Comparison of ENCODE assay signal across 28 cellular contexts in the genomic region with DNA sequence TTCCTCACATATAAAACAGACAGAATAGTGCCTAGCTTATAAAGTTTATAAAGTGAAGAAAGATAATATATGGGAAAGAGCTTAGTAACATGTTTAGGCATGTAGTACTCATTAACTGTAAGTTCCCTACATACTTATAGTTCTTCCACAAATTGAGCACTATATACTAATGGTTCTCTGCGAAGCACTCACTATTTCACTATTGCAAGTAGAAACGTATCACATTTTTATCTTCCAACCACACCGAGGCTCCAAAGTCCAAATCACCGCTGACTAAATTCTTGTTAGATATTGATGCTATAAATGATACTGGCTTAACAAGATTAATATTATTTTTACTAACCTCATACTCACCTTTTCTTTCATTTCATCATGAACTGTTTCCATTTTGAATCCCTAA.
DNase-seq lines count a peak whose midpoint lies in the region; ATAC-seq, FAIRE-seq and TF ChIP-seq lines count a peak whose summit lies in the region.
"Had no signal": no experiment of that assay in that cellular context is flagged by ENCODE, and none has a peak within 500 bp of the region (broad histone marks: within the 10 kb centered on the region; RNA-seq: fewer than 3 reads in every experiment).

No MANE protein-coding gene starts in this region.

- H3K27ac Mint-ChIP-seq in memory B cell, result peak overlapping the region; percentile 56
- H3K27ac Mint-ChIP-seq: activated CD4-positive, alpha-beta T cell treated with anti-CD3 and anti-CD28 coated beads, Interleukin-2, amount 10 ng/mL, durations not matched to agents 7 days and 5 days; activated naive CD4-positive, alpha-beta T cell treated with anti-CD3 and anti-CD28 coated beads, Interleukin-2, amount 10 ng/mL, durations not matched to agents 7 days and 5 days; activated T-helper 1 cell treated with anti-CD3 and anti-CD28 coated beads, Interleukin-12 subunit alpha, Interleukin-12 subunit beta, Interleukin-2, Interleukin-4 antibody, amounts not matched to agents 30 ng/mL and 10 ng/mL and 1 ng/mL, durations not matched to agents 14 hours and 24 hours and 36 hours; B cell; neural progenitor cell had no signal

- H3K36me3 Mint-ChIP-seq in memory B cell, result peaks cover 1% of the 10 kb centered on the region
- H3K36me3 Mint-ChIP-seq: activated naive CD4-positive, alpha-beta T cell treated with anti-CD3 and anti-CD28 coated beads, Interleukin-2, amount 10 ng/mL, durations not matched to agents 7 days and 5 days had no signal

- no peaks in the 10 kb centered on the region for H3K9me3 Mint-ChIP-seq in memory B cell
- H3K9me3 Mint-ChIP-seq: activated CD4-positive, alpha-beta T cell treated with anti-CD3 and anti-CD28 coated beads, Interleukin-2, amount 10 ng/mL, durations not matched to agents 7 days and 5 days; activated naive CD4-positive, alpha-beta T cell treated with anti-CD3 and anti-CD28 coated beads, Interleukin-2, amount 10 ng/mL, durations not matched to agents 7 days and 5 days; activated T-helper 1 cell treated with anti-CD3 and anti-CD28 coated beads, Interleukin-12 subunit alpha, Interleukin-12 subunit beta, Interleukin-2, Interleukin-4 antibody, amounts not matched to agents 30 ng/mL and 10 ng/mL and 1 ng/mL, durations not matched to agents 14 hours and 24 hours and 36 hours; neural progenitor cell had no signal

- WGBS in mammary epithelial cell (ENCODE audit: low coverage, missing lambda C conversion rate), result 78% methylated on average over 4 of the region's 4 CpGs

- H3K4me3 ChIP-seq in left ventricle myocardium inferior (no peak overlapping the region), mammary epithelial cell (replicated peaks in 1 of 3; ENCODE audit: insufficient read depth in 1 of 3, low read depth in 2 of 3, low read length in 3 of 3) (no peak overlapping the region)
- H3K4me3 ChIP-seq: neural progenitor cell, upper lobe of left lung had no signal

- FAIRE-seq in frontal cortex (lab: Jason Lieb, UNC), result no peak
- FAIRE-seq: A204.1, H1 had no signal

- peaks cover 45% of the 10 kb centered on the region for H3K4me1 Mint-ChIP-seq in memory B cell

- H2AFZ ChIP-seq in mammary epithelial cell (ENCODE audit: low read depth, low read length), result no peak overlapping the region
- H2AFZ ChIP-seq: neural progenitor cell had no signal

- BruUV-seq in mammary epithelial cell (replicated peaks; lab: Mats Ljungman, UMichigan), result no TSS peak

- TF ChIP-seq CTCF in left ventricle myocardium inferior (IDR thresholded peaks at IDR 0.05; ENCODE audit: borderline replicate concordance), result no peak
- TF ChIP-seq CTCF in mammary epithelial cell (conservative IDR thresholded peaks at IDR 0.05 in 1 of 2, IDR thresholded peaks at IDR 0.05 in 1 of 2; ENCODE audit: extremely low read depth in 1 of 2, insufficient read depth in 1 of 2, low read depth in 1 of 2, low read length in 2 of 2), result no peak

- H3K27ac ChIP-seq in left ventricle myocardium inferior (replicated peaks) (peak overlapping the region; percentile 3), mammary epithelial cell (ENCODE audit: insufficient read depth, low read depth, low read length) (no peak overlapping the region)
- H3K27ac ChIP-seq: upper lobe of left lung, WERI-Rb-1 had no signal

- H3K27me3 ChIP-seq in left ventricle myocardium inferior (ENCODE audit: low read depth), result no peaks in the 10 kb centered on the region
- H3K27me3 ChIP-seq in mammary epithelial cell (ENCODE audit: insufficient read depth, low read length), result no peaks in the 10 kb centered on the region
- H3K27me3 ChIP-seq: neural progenitor cell, upper lobe of left lung had no signal

- H3K36me3 ChIP-seq in left ventricle myocardium inferior (no peaks in the 10 kb centered on the region), mammary epithelial cell (ENCODE audit: insufficient read depth, low read length) (no peaks in the 10 kb centered on the region)
- H3K36me3 ChIP-seq: neural progenitor cell, upper lobe of left lung, WERI-Rb-1 had no signal

- peaks cover 54% of the 10 kb centered on the region for H3K4me1 ChIP-seq in left ventricle myocardium inferior
- H3K4me1 ChIP-seq in mammary epithelial cell (ENCODE audit: insufficient read depth, low read length), result peaks cover 18% of the 10 kb centered on the region
- H3K4me1 ChIP-seq: neural progenitor cell had no signal

- peaks cover 72% of the 10 kb centered on the region for H3K79me2 ChIP-seq in mammary epithelial cell (ENCODE audit: insufficient read depth, low read length)

- ATAC-seq in Right ventricle myocardium inferior, result no peak
- no peak for ATAC-seq in memory B cell (ENCODE audit: low read depth)
- ATAC-seq in GM19395 (IDR thresholded peaks at IDR 0.05; ENCODE audit: unreplicated experiment), result no peak

- no peak overlapping the region for H3K9ac ChIP-seq in mammary epithelial cell (ENCODE audit: insufficient read depth, low read length)
- H3K9ac ChIP-seq: neural progenitor cell had no signal

- intact Hi-C loops in left ventricle myocardium inferior (cut with micrococcal nuclease), result no loop called here
- intact Hi-C loops in Right ventricle myocardium inferior (cut with DNase I), result no loop called here
- intact Hi-C loops in mammary epithelial cell (cut with micrococcal nuclease), result loop anchor here (5.0 kb wide), 1 partner anchor 42 kb away; no protein-coding TSS in a partner anchor

- no peaks in the 10 kb centered on the region for H4K20me1 ChIP-seq in mammary epithelial cell (ENCODE audit: insufficient read depth, low read length)

- peak overlapping the region; percentile 45 for H3K4me2 ChIP-seq in mammary epithelial cell (ENCODE audit: insufficient read depth, low read depth, low read length)
- H3K4me2 ChIP-seq: neural progenitor cell had no signal

- dilution Hi-C loops in mammary epithelial cell (cut with HindIII; ENCODE audit: low sequenced_read_pairs), result no loop called here

- H3K27me3 Mint-ChIP-seq in memory B cell, result no peaks in the 10 kb centered on the region
- H3K27me3 Mint-ChIP-seq: activated CD4-positive, alpha-beta T cell treated with anti-CD3 and anti-CD28 coated beads, Interleukin-2, amount 10 ng/mL, durations not matched to agents 7 days and 5 days; activated naive CD4-positive, alpha-beta T cell treated with anti-CD3 and anti-CD28 coated beads, Interleukin-2, amount 10 ng/mL, durations not matched to agents 7 days and 5 days; B cell; progenitor cell of endocrine pancreas had no signal

- no peak overlapping the region for H3K4me3 Mint-ChIP-seq in memory B cell
- H3K4me3 Mint-ChIP-seq: activated CD4-positive, alpha-beta T cell treated with anti-CD3 and anti-CD28 coated beads, Interleukin-2, amount 10 ng/mL, durations not matched to agents 7 days and 5 days; activated naive CD4-positive, alpha-beta T cell treated with anti-CD3 and anti-CD28 coated beads, Interleukin-2, amount 10 ng/mL, durations not matched to agents 7 days and 5 days; activated T-helper 1 cell treated with anti-CD3 and anti-CD28 coated beads, Interleukin-12 subunit alpha, Interleukin-12 subunit beta, Interleukin-2, Interleukin-4 antibody, amounts not matched to agents 30 ng/mL and 10 ng/mL and 1 ng/mL, durations not matched to agents 14 hours and 24 hours and 36 hours; B cell; neural progenitor cell had no signal

- no peak for DNase-seq in left ventricle myocardium inferior
- no peak for DNase-seq in Right ventricle myocardium inferior (ENCODE audit: missing footprints)
- DNase-seq in mammary epithelial cell, result no peak
- no peak for DNase-seq in memory B cell (ENCODE audit: low spot score in 2 of 2)
- no peak for DNase-seq in OCI-M1 (lab: John Stamatoyannopoulos, UW)
- DNase-seq in activated CD8-positive, alpha-beta memory T cell treated with anti-CD3 and anti-CD28 coated beads, Interleukin-2, amount 50 U/mL, for 4 hours, result no peak
- DNase-seq in frontal cortex (ENCODE audit: low spot score in 2 of 2), result no peak
- DNase-seq: activated CD4-positive, alpha-beta T cell treated with anti-CD3 and anti-CD28 coated beads, Interleukin-2, amount 10 ng/mL, durations not matched to agents 7 days and 5 days; activated naive CD4-positive, alpha-beta T cell treated with anti-CD3 and anti-CD28 coated beads, Interleukin-2, amount 10 ng/mL, durations not matched to agents 7 days and 5 days; amygdala; caudate nucleus; dermis blood vessel endothelial cell; DND-41; KBM-7; NCI-H146; NCI-H2171 treated with DMSO at 0.1 percent for 48 hours; NCI-H526; Right ventricle myocardium superior; T-helper 9 cell; upper lobe of left lung; WERI-Rb-1 had no signal

- H3K9me3 ChIP-seq in left ventricle myocardium inferior (replicated peaks), result no peaks in the 10 kb centered on the region
- no peaks in the 10 kb centered on the region for H3K9me3 ChIP-seq in mammary epithelial cell (replicated peaks; ENCODE audit: insufficient read depth, low read length)
- H3K9me3 ChIP-seq: upper lobe of left lung had no signal

- CTCF ChIA-PET in mammary epithelial cell (lab: Charles Lee; ENCODE audit: low non-redundant PET), result no interaction called here

- in situ Hi-C loops in mammary epithelial cell (cut with MboI; ENCODE audit: low sequenced_read_pairs in 2 of 2), result no loop called here
